In the genomic region with DNA sequence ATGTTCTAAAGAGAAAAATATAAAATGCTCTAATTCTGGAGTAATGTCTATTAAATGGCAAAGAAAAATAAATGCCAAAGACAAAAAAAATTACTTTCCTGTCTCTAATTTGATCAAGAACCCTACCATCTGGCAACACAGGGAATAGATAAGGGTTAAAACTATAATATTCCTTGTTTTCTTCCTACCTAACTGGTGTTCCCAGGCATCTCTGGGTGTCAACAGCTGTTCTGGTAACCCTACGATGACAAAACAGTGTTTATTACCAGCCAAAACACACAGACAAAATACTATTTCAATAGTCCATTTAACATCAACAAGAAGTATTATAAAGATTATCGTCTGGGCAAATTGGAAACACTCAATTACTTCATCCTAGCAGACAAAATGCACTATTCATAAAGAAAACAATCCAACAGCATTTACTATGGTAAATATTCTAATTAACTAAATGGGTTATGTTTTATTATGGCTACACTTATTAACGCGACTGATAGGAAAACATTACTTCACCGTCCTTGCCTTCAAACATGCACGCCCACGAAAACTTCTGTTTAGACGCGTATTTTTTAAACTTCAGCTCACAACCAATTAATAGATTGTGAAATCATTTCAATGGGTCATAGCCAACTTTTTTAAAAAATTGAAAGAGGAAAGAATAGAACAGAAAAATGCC, we compare ENCODE assay signal across 1 cellular context.
TF ChIP-seq lines count a peak whose summit lies in the region.

No MANE protein-coding gene starts in this region.

TF ChIP-seq in SK-N-SH, 30 proteins besides CTCF, POLR2A, EP300 and RAD21 (continued from another document):
- TF ChIP-seq RCOR1 (IDR thresholded peaks at IDR 0.05; ENCODE audit: low read length), result no peak
- TF ChIP-seq ZBTB33 (IDR thresholded peaks at IDR 0.05; ENCODE audit: borderline replicate concordance, low read depth), result no peak
- no peak for TF ChIP-seq USF2 (IDR thresholded peaks at IDR 0.05; ENCODE audit: borderline replicate concordance, low read depth, low read length)
- TF ChIP-seq SIN3A (IDR thresholded peaks at IDR 0.05; ENCODE audit: borderline replicate concordance, low read depth, low read length), result no peak
